ENCODE assay signal across 8 cellular contexts in the genomic region with DNA sequence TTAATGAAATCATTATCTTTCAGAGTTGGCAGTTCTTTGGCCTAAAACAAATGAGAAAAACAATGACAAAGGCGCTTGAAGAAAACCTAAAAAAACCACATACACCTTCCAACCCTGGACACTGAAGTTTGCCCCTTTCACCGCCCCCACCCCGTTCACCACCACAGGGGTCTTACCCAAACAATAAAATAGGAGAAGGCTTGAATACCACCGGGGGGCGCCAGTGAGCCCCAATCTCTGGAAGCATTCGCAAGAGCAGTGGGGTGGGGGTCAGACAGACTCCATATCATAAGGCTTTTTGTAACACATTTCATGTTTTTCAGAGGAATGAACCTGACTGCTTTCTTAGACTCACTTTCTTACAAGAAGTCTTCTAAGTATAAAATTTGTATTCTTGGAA.
A peak's percentile ranks its signal among the peaks of the same experiment; 100 is the strongest.
DNase-seq lines count a peak whose midpoint lies in the region; ATAC-seq lines count a peak whose summit lies in the region.

No MANE protein-coding gene starts in this region.

- ATAC-seq in GM19351 (IDR thresholded peaks at IDR 0.05; ENCODE audit: unreplicated experiment) (no peak), GM19023 (IDR thresholded peaks at IDR 0.05; ENCODE audit: unreplicated experiment) (no peak)

- DNase-seq in NCI-H748 (lab: John Stamatoyannopoulos, UW; ENCODE audit: unreplicated experiment), result peak; percentile 36
- DNase-seq in NCI-H748 treated with DMSO at 0.1 percent for 48 hours (lab: John Stamatoyannopoulos, UW), result no peak
- peak; percentile 32 to 68 (median 52) for DNase-seq in T-helper 1 cell
- peak; percentile 16 for DNase-seq in amniotic epithelial cell (ENCODE audit: low read depth)
- DNase-seq in kidney tubule cell (ENCODE audit: low spot score), result peak; percentile 35
- DNase-seq in stimulated activated CD8-positive, alpha-beta memory T cell treated with anti-CD3 and anti-CD28 coated beads, Interleukin-15, amount 100 ng/mL, for 1 hour (ENCODE audit: low read depth), result peak; percentile 61
